Comparison of ENCODE assay signal across 29 cellular contexts in the genomic region with DNA sequence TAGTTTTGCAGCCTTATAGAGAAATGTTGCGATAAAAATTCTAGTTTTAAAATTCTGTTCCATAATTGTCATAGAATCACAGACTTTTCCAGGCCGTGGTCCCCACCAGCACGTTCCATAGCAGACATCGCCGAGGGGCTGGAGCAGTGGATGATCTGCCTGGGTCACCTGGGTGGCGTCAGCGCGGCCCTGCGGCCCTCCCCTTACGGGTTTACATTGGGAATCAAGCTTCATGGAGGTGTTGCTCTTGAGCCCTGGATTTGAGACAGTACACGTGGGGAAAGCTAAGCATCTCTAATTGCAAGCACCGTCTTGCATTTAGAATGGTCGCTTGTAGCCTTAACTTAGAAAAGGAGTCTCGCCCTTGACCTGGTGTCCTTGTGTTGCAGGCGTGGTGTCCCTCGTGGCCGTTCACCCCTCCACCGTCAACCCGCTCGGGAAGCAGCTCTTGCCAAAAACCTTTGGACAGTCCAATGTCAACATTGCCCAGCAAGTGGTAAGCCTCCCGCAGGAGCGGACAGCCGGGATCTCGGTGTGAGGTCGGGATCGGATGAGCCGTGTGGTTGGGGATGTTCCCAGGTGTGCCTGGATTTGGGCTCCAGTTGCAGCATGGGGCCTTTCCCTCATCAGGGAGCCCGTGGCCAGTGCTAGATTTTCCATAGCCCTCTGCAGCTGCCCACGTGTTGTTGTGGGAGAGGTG. TPM values are rescaled to one million over a fixed set of nuclear protein-coding genes. Genes with fewer than 3 reads are reported as not detected.
"Had no signal": no experiment of that assay in that cellular context is flagged by ENCODE, and none has a peak within 500 bp of the region (broad histone marks: within the 10 kb centered on the region; RNA-seq: fewer than 3 reads in every experiment).

No MANE protein-coding gene starts in this region.

- H3K27me3 ChIP-seq: brain microvascular endothelial cell, colonic mucosa, dorsolateral prefrontal cortex, gastrocnemius medialis, transverse colon, uterus had no signal

- ATAC-seq: activated CD4-positive, CD25-positive, alpha-beta regulatory T cell treated with anti-CD3 and anti-CD28 coated beads, Interleukin-2, amount 50 U/mL, for 24 hours; activated CD8-positive, alpha-beta T cell treated with anti-CD3 and anti-CD28 coated beads for 36 hours; activated naive CD8-positive, alpha-beta T cell treated with anti-CD3 and anti-CD28 coated beads, Interleukin-2, amount 50 U/mL, for 24 hours; effector memory CD8-positive, alpha-beta T cell; esophagus mucosa; gastrocnemius medialis; naive thymus-derived CD4-positive, alpha-beta T cell had no signal

- H3K27ac ChIP-seq: brain microvascular endothelial cell, colonic mucosa, dorsolateral prefrontal cortex, gastrocnemius medialis, prostate gland, skin epidermis, transverse colon, uterus, VCaP had no signal

- H3K9me3 ChIP-seq: colonic mucosa, gastrocnemius medialis, prostate gland, transverse colon, uterus had no signal

- FAIRE-seq: endothelial cell of umbilical vein had no signal

- H3K4me1 ChIP-seq: colonic mucosa, gastrocnemius medialis, prostate gland, transverse colon, uterus had no signal

- DNase-seq: activated CD4-positive, alpha-beta T cell treated with anti-CD3 and anti-CD28 coated beads, Interleukin-2, amount 10 ng/mL, durations not matched to agents 7 days and 5 days; activated CD8-positive, alpha-beta memory T cell treated with anti-CD3 and anti-CD28 coated beads, Interleukin-2, amount 10 ng/mL, durations not matched to agents 7 days and 5 days; activated CD8-positive, alpha-beta T cell treated with anti-CD3 and anti-CD28 coated beads for 36 hours; activated gamma-delta T cell; activated naive CD4-positive, alpha-beta T cell treated with anti-CD3 and anti-CD28 coated beads, Interleukin-2, amount 50 U/mL, for 16 hours; activated naive CD8-positive, alpha-beta T cell treated with anti-CD3 and anti-CD28 coated beads, Interleukin-2, amount 50 U/mL, for 24 hours; activated T-cell treated with anti-CD3 and anti-CD28 coated beads for 4 hours; anterior cingulate cortex; brain microvascular endothelial cell; central memory CD4-positive, alpha-beta T cell; colonic mucosa; effector memory CD8-positive, alpha-beta T cell; gastrocnemius medialis; hypothalamus; naive thymus-derived CD4-positive, alpha-beta T cell; transverse colon; uterus had no signal

- H3K4me3 ChIP-seq: colonic mucosa, dorsolateral prefrontal cortex, gastrocnemius medialis, lung, prostate gland, skin epidermis, transverse colon, uterus had no signal

- H3K36me3 ChIP-seq: colonic mucosa, gastrocnemius medialis, prostate gland, uterus had no signal

RNA-seq across cellular contexts. Expression of a gene that starts 35.1 kb away (rescaled TPM):
- total RNA-seq: activated CD4-positive, alpha-beta T cell treated with anti-CD3 and anti-CD28 coated beads, Interleukin-2, amount 10 ng/mL, durations not matched to agents 7 days and 5 days; activated CD8-positive, alpha-beta memory T cell treated with anti-CD3 and anti-CD28 coated beads, Interleukin-2, amount 10 ng/mL, durations not matched to agents 7 days and 5 days; activated CD8-positive, alpha-beta T cell treated with anti-CD3 and anti-CD28 coated beads for 36 hours; activated T-helper 1 cell treated with anti-CD3 and anti-CD28 coated beads, Interleukin-12 subunit alpha, Interleukin-12 subunit beta, Interleukin-2, Interleukin-4 antibody, amounts not matched to agents 30 ng/mL and 10 ng/mL and 1 ng/mL, durations not matched to agents 14 hours and 24 hours and 36 hours; colonic mucosa; dorsolateral prefrontal cortex; endothelial cell of umbilical vein; esophagus mucosa; gastrocnemius medialis; lung; naive thymus-derived CD4-positive, alpha-beta T cell; neural crest cell; omental fat pad; temporal lobe; transverse colon had no signal
- polyA plus RNA-seq: lung; naive thymus-derived CD4-positive, alpha-beta T cell had no signal

RNA-seq across cellular contexts. Expression of a gene that starts 44.1 kb away (rescaled TPM):
- total RNA-seq: activated CD8-positive, alpha-beta memory T cell treated with anti-CD3 and anti-CD28 coated beads, Interleukin-2, amount 10 ng/mL, durations not matched to agents 7 days and 5 days; activated T-helper 1 cell treated with anti-CD3 and anti-CD28 coated beads, Interleukin-12 subunit alpha, Interleukin-12 subunit beta, Interleukin-2, Interleukin-4 antibody, amounts not matched to agents 30 ng/mL and 10 ng/mL and 1 ng/mL, durations not matched to agents 14 hours and 24 hours and 36 hours; endothelial cell of umbilical vein; esophagus mucosa; naive thymus-derived CD4-positive, alpha-beta T cell; omental fat pad; transverse colon had no signal
- polyA plus RNA-seq: endothelial cell of umbilical vein; naive thymus-derived CD4-positive, alpha-beta T cell had no signal
